Comparison of ENCODE assay signal across 8 cellular contexts in genomic region chr10:68332259-68333057, GRCh38. TPM values are rescaled to one million over a fixed set of nuclear protein-coding genes. Genes with fewer than 3 reads are reported as not detected.
DNase-seq lines count a peak whose midpoint lies in the region; ATAC-seq and TF ChIP-seq lines count a peak whose summit lies in the region.

TSS of gene PBLD (minus strand) at chr10:68332928. CDS start at chr10:68306844, 26,084 bp downstream.

- H3K27ac Mint-ChIP-seq in naive thymus-derived CD8-positive, alpha-beta T cell = peak within 1 kb of the TSS; percentile 99 to 100 (median 100)
- H3K27ac Mint-ChIP-seq in stimulated activated memory B cell treated with anti-CD40 and anti-IgM and Interleukin-4, amounts not matched to agents 10 μg/mL and 1 μg/mL and 100 μg/mL, for 72 hours = peak within 1 kb of the TSS; percentile 99

- H3K27me3 ChIP-seq in HUES64 (ENCODE audit: insufficient read depth, low read length) = no peaks in the 10 kb centered on the region

- peak within 1 kb of the TSS; percentile 100 for H3K9ac ChIP-seq in HUES64 (ENCODE audit: low read depth, low read length)

- peaks cover 31% of the 10 kb centered on the region for H3K36me3 ChIP-seq in HUES64 (ENCODE audit: insufficient read depth, low read length)

- under 1% methylated on average over 51 of the region's 51 CpGs for WGBS in HUES64

- peaks cover 0 to 19% (median 4%) of the 10 kb centered on the region in 3 donors for H3K36me3 Mint-ChIP-seq in naive thymus-derived CD8-positive, alpha-beta T cell
- peaks cover 33% of the 10 kb centered on the region for H3K36me3 Mint-ChIP-seq in stimulated activated memory B cell treated with anti-CD40 and anti-IgM and Interleukin-4, amounts not matched to agents 10 μg/mL and 1 μg/mL and 100 μg/mL, for 72 hours

- peak; percentile 43 for DNase-seq in COLO829 (ENCODE audit: low spot score)
- DNase-seq in OCI-M1 (lab: John Stamatoyannopoulos, UW) = peak; percentile 93
- peak; percentile 32 to 38 for DNase-seq in activated T-helper 1 cell treated with anti-CD3 and anti-CD28 coated beads, Interleukin-2, amount 50 U/mL, for 16 hours (ENCODE audit: low read depth in 1 of 2, low spot score in 1 of 2)
- peak; percentile 75 for DNase-seq in fibroblast of mammary gland (ENCODE audit: low read depth)
- peak; percentile 35 to 78 (median 60) for DNase-seq in naive thymus-derived CD8-positive, alpha-beta T cell

- no peaks in the 10 kb centered on the region for H3K9me3 ChIP-seq in HUES64 (ENCODE audit: insufficient read depth, low read depth, low read length)

- POLR2A ChIA-PET in naive thymus-derived CD8-positive, alpha-beta T cell (lab: Charles Lee) = interaction anchor here (0.5 to 5.1 kb wide), 32 partner anchors 8 to 1838 kb away, joined by 3 to 42 read pairs (median 6); partner anchors contain the start of genes RUFY2, SAR1A and SIRT1

- peaks cover 0 to 4% (median 0%) of the 10 kb centered on the region in 9 donors for H3K9me3 Mint-ChIP-seq in naive thymus-derived CD8-positive, alpha-beta T cell
- H3K9me3 Mint-ChIP-seq in stimulated activated memory B cell treated with anti-CD40 and anti-IgM and Interleukin-4, amounts not matched to agents 10 μg/mL and 1 μg/mL and 100 μg/mL, for 72 hours = no peaks in the 10 kb centered on the region

- H3K4me3 ChIP-seq in HUES64 (ENCODE audit: low read length) = peak within 1 kb of the TSS; percentile 89
- H3K4me3 ChIP-seq in fibroblast of mammary gland (ENCODE audit: control insufficient read depth, low read depth, low read length) = peak within 1 kb of the TSS; percentile 91

- H3K4me3 Mint-ChIP-seq in naive thymus-derived CD8-positive, alpha-beta T cell = peak within 1 kb of the TSS; percentile 97 to 100 (median 99)
- H3K4me3 Mint-ChIP-seq in stimulated activated memory B cell treated with anti-CD40 and anti-IgM and Interleukin-4, amounts not matched to agents 10 μg/mL and 1 μg/mL and 100 μg/mL, for 72 hours = peak within 1 kb of the TSS; percentile 98

- H3K27me3 Mint-ChIP-seq in naive thymus-derived CD8-positive, alpha-beta T cell = peaks cover 0 to 6% (median 0%) of the 10 kb centered on the region in 5 donors
- no peaks in the 10 kb centered on the region for H3K27me3 Mint-ChIP-seq in stimulated activated memory B cell treated with anti-CD40 and anti-IgM and Interleukin-4, amounts not matched to agents 10 μg/mL and 1 μg/mL and 100 μg/mL, for 72 hours

- TF ChIP-seq CTCF in fibroblast of mammary gland (conservative IDR thresholded peaks at IDR 0.05; ENCODE audit: control insufficient read depth, insufficient read depth, low read depth, low read length) = peak; percentile 43

- H3K4me1 ChIP-seq in HUES64 (ENCODE audit: insufficient read depth, low read length) = peaks cover 44% of the 10 kb centered on the region

- peaks cover 29 to 74% (median 54%) of the 10 kb centered on the region in 4 donors for H3K4me1 Mint-ChIP-seq in naive thymus-derived CD8-positive, alpha-beta T cell
- H3K4me1 Mint-ChIP-seq in stimulated activated memory B cell treated with anti-CD40 and anti-IgM and Interleukin-4, amounts not matched to agents 10 μg/mL and 1 μg/mL and 100 μg/mL, for 72 hours = peaks cover 69% of the 10 kb centered on the region

- H3K27ac ChIP-seq in HUES64 (ENCODE audit: low read depth, low read length) = peak within 1 kb of the TSS; percentile 96

- peak; percentile 11 for ATAC-seq in GM21390 (IDR thresholded peaks at IDR 0.05; ENCODE audit: unreplicated experiment)
- peak; percentile 7 to 12 for ATAC-seq in naive thymus-derived CD8-positive, alpha-beta T cell
- ATAC-seq in stimulated activated memory B cell treated with anti-CD40 and anti-IgM and Interleukin-4, amounts not matched to agents 10 μg/mL and 1 μg/mL and 100 μg/mL, for 72 hours = peak; percentile 40

RNA-seq across cellular contexts. Expression of gene PBLD, which starts in this region (rescaled TPM):
- polyA plus RNA-seq in HUES64 (2013, experiment 1 of 2) = 1.3 TPM
- 1.6 TPM for polyA plus RNA-seq in HUES64 (2013, experiment 2 of 2)
- total RNA-seq in naive thymus-derived CD8-positive, alpha-beta T cell = 1 to 10 TPM; 1.7 to 2.2 TPM
- 1 to 10 TPM in 2 of 3 donors, under 1 TPM in 1; 0.93 to 1.3 (median 1.2) TPM for polyA plus RNA-seq in naive thymus-derived CD8-positive, alpha-beta T cell

Comparison
In these comparisons a context has a peak if more than half of its experiments do, and no peak if none do; other contexts are left out.
1. Peak in every context shown above with its lines: DNase-seq, ATAC-seq, H3K4me3 ChIP-seq and H3K27ac ChIP-seq.
2. DNase-seq: peak in every context shown above with its lines; median percentile 93 in OCI-M1; 75 in fibroblast of mammary gland; 60 in naive thymus-derived CD8-positive, alpha-beta T cell; 43 in COLO829; 35 in activated T-helper 1 cell treated with anti-CD3 and anti-CD28 coated beads, Interleukin-2, amount 50 U/mL, for 16 hours.